26 cellular contexts compared by ENCODE assay signal in genomic region chr1:155882235-155882634, GRCh38. TPM values are rescaled to one million over a fixed set of nuclear protein-coding genes. Genes with fewer than 3 reads are reported as not detected.
DNase-seq lines count a peak whose midpoint lies in the region; ATAC-seq and TF ChIP-seq lines count a peak whose summit lies in the region.
"Had no signal": no experiment of that assay in that cellular context is flagged by ENCODE, and none has a peak within 500 bp of the region (broad histone marks: within the 10 kb centered on the region; RNA-seq: fewer than 3 reads in every experiment).

No MANE protein-coding gene starts in this region.

- no peaks in the 10 kb centered on the region for H3K4me1 Mint-ChIP-seq in stimulated activated effector memory CD8-positive, alpha-beta T cell treated with anti-CD3 and anti-CD28 coated beads, Interleukin-12 subunit alpha, Interleukin-12 subunit beta, amount 100 ng/mL, for 72 hours
- H3K4me1 Mint-ChIP-seq: CD14-positive monocyte, T-cell had no signal

- peak overlapping the region; percentile 96 for H3K27ac ChIP-seq in OCI-LY7 (ENCODE audit: low read depth, low read length, poor library complexity, severe bottlenecking)
- H3K27ac ChIP-seq: left lung, spleen, upper lobe of right lung had no signal

- TF ChIP-seq CTCF in GM13976 (IDR thresholded peaks at IDR 0.05; ENCODE audit: borderline replicate concordance, control extremely low read depth, extremely low read depth, insufficient read depth, missing control alignments), result no peak
- no peak for TF ChIP-seq CTCF in OCI-LY7 (conservative IDR thresholded peaks at IDR 0.05; ENCODE audit: low read length)

- no peak overlapping the region for H3K27ac Mint-ChIP-seq in stimulated activated effector memory CD8-positive, alpha-beta T cell treated with anti-CD3 and anti-CD28 coated beads, Interleukin-12 subunit alpha, Interleukin-12 subunit beta, amount 100 ng/mL, for 72 hours
- H3K27ac Mint-ChIP-seq: activated CD8-positive, alpha-beta T cell treated with anti-CD3 and anti-CD28 coated beads for 36 hours; activated naive CD4-positive, alpha-beta T cell treated with anti-CD3 and anti-CD28 coated beads, Interleukin-2, amount 50 U/mL, for 72 hours; T-cell had no signal

- in situ Hi-C loops in GM13976 (cut with MboI; ENCODE audit: low sequenced_read_pairs, unreplicated experiment), result no loop called here

- peaks cover 81% of the 10 kb centered on the region for H3K4me1 ChIP-seq in OCI-LY7 (ENCODE audit: insufficient read depth, low read length, poor library complexity, severe bottlenecking)
- H3K4me1 ChIP-seq: left lung, spleen, upper lobe of right lung had no signal

- intact Hi-C loops in OCI-LY7 (cut with micrococcal nuclease; ENCODE audit: unreplicated experiment), result loop anchor here (1.0 kb wide), 1 partner anchor 22 kb away; no protein-coding TSS in a partner anchor

- BruUV-seq in OCI-LY7 (replicated peaks; lab: Mats Ljungman, UMichigan), result TSS peak; percentile 46

- H3K9me3 Mint-ChIP-seq in stimulated activated effector memory CD8-positive, alpha-beta T cell treated with anti-CD3 and anti-CD28 coated beads, Interleukin-12 subunit alpha, Interleukin-12 subunit beta, amount 100 ng/mL, for 72 hours, result no peaks in the 10 kb centered on the region
- H3K9me3 Mint-ChIP-seq: activated CD8-positive, alpha-beta T cell treated with anti-CD3 and anti-CD28 coated beads for 36 hours; activated naive CD4-positive, alpha-beta T cell treated with anti-CD3 and anti-CD28 coated beads, Interleukin-2, amount 50 U/mL, for 72 hours; CD14-positive monocyte; T-cell had no signal

- peak overlapping the region; percentile 53 for H3K4me3 ChIP-seq in OCI-LY7 (ENCODE audit: low read depth, low read length, poor library complexity, severe bottlenecking)
- H3K4me3 ChIP-seq: left lung, spleen, upper lobe of right lung had no signal

- H3K36me3 Mint-ChIP-seq in stimulated activated effector memory CD8-positive, alpha-beta T cell treated with anti-CD3 and anti-CD28 coated beads, Interleukin-12 subunit alpha, Interleukin-12 subunit beta, amount 100 ng/mL, for 72 hours, result peaks cover 72% of the 10 kb centered on the region

- H3K4me3 Mint-ChIP-seq in stimulated activated effector memory CD8-positive, alpha-beta T cell treated with anti-CD3 and anti-CD28 coated beads, Interleukin-12 subunit alpha, Interleukin-12 subunit beta, amount 100 ng/mL, for 72 hours, result no peak overlapping the region
- H3K4me3 Mint-ChIP-seq: activated CD8-positive, alpha-beta T cell treated with anti-CD3 and anti-CD28 coated beads for 36 hours; CD14-positive monocyte; T-cell had no signal

- H3K79me2 ChIP-seq in OCI-LY7 (ENCODE audit: insufficient read depth, low read depth, low read length), result peaks cover 55% of the 10 kb centered on the region

- DNase-seq in GM13976 (ENCODE audit: low spot score) (peak; percentile 68), OCI-LY7 (ENCODE audit: low spot score) (peak; percentile 84), UCSD-AML1 (lab: John Stamatoyannopoulos, UW; ENCODE audit: unreplicated experiment) (no peak)
- no peak for DNase-seq in stimulated activated CD4-positive, alpha-beta T cell treated with anti-CD3 and anti-CD28 coated beads, Interleukin-4, amount 100 ng/mL, for 24 hours
- no peak for DNase-seq in stimulated activated effector memory CD8-positive, alpha-beta T cell treated with anti-CD3 and anti-CD28 coated beads, Interleukin-12 subunit alpha, Interleukin-12 subunit beta, amount 100 ng/mL, for 72 hours (ENCODE audit: low spot score in 2 of 2)
- DNase-seq: activated CD4-positive, alpha-beta T cell treated with anti-CD3 and anti-CD28 coated beads for 1 hour; activated CD8-positive, alpha-beta T cell treated with anti-CD3 and anti-CD28 coated beads for 36 hours; effector CD4-positive, alpha-beta T cell; left lung; mesendoderm; NCI-H1417 treated with DMSO at 0.1 percent for 48 hours; NCI-H345; NCI-H774; right cardiac atrium; spleen; substantia nigra; T-cell; upper lobe of right lung had no signal

- no peaks in the 10 kb centered on the region for H3K9me3 ChIP-seq in OCI-LY7 (ENCODE audit: low read length)
- H3K9me3 ChIP-seq: left lung, spleen, upper lobe of right lung had no signal

- POLR2A ChIA-PET in OCI-LY7 (lab: Charles Lee), result interaction anchor here (0.6 to 4.9 kb wide), 14 partner anchors 9 to 462 kb away, joined by 3 to 46 read pairs (median 4); partner anchors contain the start of genes ARHGEF2, GON4L and SYT11

- no peaks in the 10 kb centered on the region for H4K20me1 ChIP-seq in OCI-LY7 (ENCODE audit: insufficient read depth, low read length)

- H3K9me2 ChIP-seq in OCI-LY7 (ENCODE audit: insufficient read depth, low read length), result no peaks in the 10 kb centered on the region

- peaks cover 60% of the 10 kb centered on the region for H3K36me3 ChIP-seq in OCI-LY7 (ENCODE audit: insufficient read depth, low read length)
- H3K36me3 ChIP-seq: left lung had no signal

- ATAC-seq in HG02870 (IDR thresholded peaks at IDR 0.05; ENCODE audit: unreplicated experiment) (peak; percentile 48), GM21786 (IDR thresholded peaks at IDR 0.05; ENCODE audit: unreplicated experiment) (no peak)
- ATAC-seq in stimulated activated effector memory CD8-positive, alpha-beta T cell treated with anti-CD3 and anti-CD28 coated beads, Interleukin-12 subunit alpha, Interleukin-12 subunit beta, amount 100 ng/mL, for 72 hours, result no peak
- ATAC-seq: activated CD8-positive, alpha-beta T cell treated with anti-CD3 and anti-CD28 coated beads for 36 hours; activated naive CD4-positive, alpha-beta T cell treated with anti-CD3 and anti-CD28 coated beads, Interleukin-2, amount 50 U/mL, for 72 hours; left lung; Panc1; right cardiac atrium; T-cell; upper lobe of right lung had no signal

- peak overlapping the region; percentile 82 for H3K4me2 ChIP-seq in OCI-LY7 (ENCODE audit: low read length)

- no peak overlapping the region for H2AFZ ChIP-seq in OCI-LY7 (ENCODE audit: low read length)

- CTCF ChIA-PET in OCI-LY7 (lab: Charles Lee; ENCODE audit: unreplicated experiment), result interaction anchor here (0.9 to 2.4 kb wide), 4 partner anchors 14 to 25 kb away, joined by 3 to 7 read pairs (median 4); partner anchors contain the start of genes GON4L and SYT11

RNA-seq across cellular contexts. Expression of gene SYT11, which starts 22.9 kb away (rescaled TPM):
- 41.6 and 41.8 TPM in 2 replicates for total RNA-seq in OCI-LY7 (2014; rRNA removed; shearing (Covaris generic))
- 56.8 and 60.8 TPM in 2 replicates for total RNA-seq in OCI-LY7 (2022)

RNA-seq across cellular contexts. Expression of gene GON4L, which starts 25.2 kb away (rescaled TPM):
- total RNA-seq in OCI-LY7 (2014; rRNA removed; shearing (Covaris generic)), result 44.9 and 46.0 TPM in 2 replicates
- 78.0 and 80.0 TPM in 2 replicates for total RNA-seq in OCI-LY7 (2022)

RNA-seq across cellular contexts. Expression of gene RIT1, which starts 28.9 kb away (rescaled TPM):
- 15.9 and 17.2 TPM in 2 replicates for total RNA-seq in OCI-LY7 (2014; rRNA removed; shearing (Covaris generic))
- 20.8 and 21.0 TPM in 2 replicates for total RNA-seq in OCI-LY7 (2022)

RNA-seq across cellular contexts. Expression of gene KHDC4, which starts 52.0 kb away (rescaled TPM):
- total RNA-seq in OCI-LY7 (2014; rRNA removed; shearing (Covaris generic)), result 84.6 and 88.9 TPM in 2 replicates
- total RNA-seq in OCI-LY7 (2022), result 121 and 127 TPM in 2 replicates

RNA-seq across cellular contexts. Expression of gene RXFP4, which starts 59.2 kb away (rescaled TPM):
- 3.0 TPM in 1 of 2 replicates, not detected in the other for total RNA-seq in OCI-LY7 (2014; rRNA removed; shearing (Covaris generic))
- total RNA-seq in OCI-LY7 (2022), result 0.34 TPM in 1 of 2 replicates, not detected in the other
- total RNA-seq: activated CD8-positive, alpha-beta T cell treated with anti-CD3 and anti-CD28 coated beads for 36 hours; activated naive CD4-positive, alpha-beta T cell treated with anti-CD3 and anti-CD28 coated beads, Interleukin-2, amount 50 U/mL, for 72 hours; bronchial epithelial cell; epithelial cell of proximal tubule; H1; left lung; right cardiac atrium; T-cell; upper lobe of right lung had no signal

Comparison
In these comparisons a context has a peak if more than half of its experiments do, and no peak if none do; other contexts are left out.
1. DNase-seq: peak in GM13976 (single experiment) and OCI-LY7 (single experiment); none in stimulated activated CD4-positive, alpha-beta T cell treated with anti-CD3 and anti-CD28 coated beads, Interleukin-4, amount 100 ng/mL, for 24 hours (single experiment), UCSD-AML1 (single experiment) and stimulated activated effector memory CD8-positive, alpha-beta T cell treated with anti-CD3 and anti-CD28 coated beads, Interleukin-12 subunit alpha, Interleukin-12 subunit beta, amount 100 ng/mL, for 72 hours (0 of 2).